ENCODE assay signal across 8 cellular contexts in the genomic region with DNA sequence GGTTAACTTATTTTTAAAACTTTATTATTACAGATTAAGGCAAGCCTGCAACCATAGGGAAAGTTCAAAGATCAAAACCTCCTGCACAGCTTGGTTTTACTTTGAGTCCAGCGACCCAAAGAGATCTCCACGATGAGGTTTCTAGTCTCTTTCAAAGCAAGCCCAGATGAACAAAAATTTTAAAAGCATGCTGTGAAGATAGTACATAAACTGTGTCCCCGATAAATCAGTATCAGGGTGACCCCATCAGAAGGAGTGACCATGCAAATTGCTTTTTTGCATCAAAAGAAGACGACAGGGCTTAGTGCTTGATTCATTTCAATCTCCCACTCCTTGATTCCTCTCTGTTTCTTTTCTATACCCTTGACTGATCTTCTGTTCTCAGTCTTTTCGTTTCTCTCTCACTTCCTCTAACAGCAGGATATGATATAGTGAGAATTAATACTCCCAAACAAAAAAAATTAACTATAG. TPM values are rescaled to one million over a fixed set of nuclear protein-coding genes. Genes with fewer than 3 reads are reported as not detected.
DNase-seq lines count a peak whose midpoint lies in the region; ATAC-seq and TF ChIP-seq lines count a peak whose summit lies in the region.

No MANE protein-coding gene starts in this region.

- peak overlapping the region; percentile 83 for H3K27ac ChIP-seq in mesenchymal stem cell (ENCODE audit: low read length, poor library complexity, severe bottlenecking)
- H3K27ac ChIP-seq in testis = no peak overlapping the region
- no peak overlapping the region for H3K27ac ChIP-seq in RWPE1

- H2BK12ac ChIP-seq in mesenchymal stem cell (ENCODE audit: low read length in 2 of 2) = no peak overlapping the region

- H3K14ac ChIP-seq in mesenchymal stem cell (ENCODE audit: low read length in 2 of 2) = no peak overlapping the region

- POLR2A ChIA-PET in RWPE1 (lab: Yijun Ruan, JAX; ENCODE audit: low non-redundant PET) = no interaction called here

- H3K9me3 ChIP-seq in mesenchymal stem cell (ENCODE audit: control insufficient read depth, low read length) (no peaks in the 10 kb centered on the region), testis (no peaks in the 10 kb centered on the region)

- H3K36me3 ChIP-seq in mesenchymal stem cell (ENCODE audit: control insufficient read depth in 1 of 2, insufficient read depth in 2 of 2, low read depth in 1 of 2, low read length in 2 of 2) = no peaks in the 10 kb centered on the region
- H3K36me3 ChIP-seq in testis (ENCODE audit: low read depth, missing control alignments) = no peaks in the 10 kb centered on the region

- intact Hi-C loops in testis (cut with DNase I; ENCODE audit: low total_unique reads) = no loop called here

- H3K23ac ChIP-seq in mesenchymal stem cell (ENCODE audit: low read length in 2 of 2) = no peak overlapping the region

- CTCF ChIA-PET in RWPE1 (lab: Yijun Ruan, JAX) = interaction anchor here (0.6 to 3.7 kb wide), 6 partner anchors 15 to 851 kb away, joined by 3 to 29 read pairs (median 4); no protein-coding TSS in a partner anchor

- no peak for TF ChIP-seq POLR2A in testis (IDR thresholded peaks at IDR 0.05)

- no peak overlapping the region for H3K4ac ChIP-seq in mesenchymal stem cell (ENCODE audit: low read depth in 1 of 2, low read length in 2 of 2)

- no peak overlapping the region for H2AK5ac ChIP-seq in mesenchymal stem cell (ENCODE audit: low read length, severe bottlenecking)

- H3K79me1 ChIP-seq in mesenchymal stem cell (replicated peaks; ENCODE audit: low read length, poor library complexity, severe bottlenecking) = no peaks in the 10 kb centered on the region

- H3K4me2 ChIP-seq in mesenchymal stem cell (ENCODE audit: low read length, poor library complexity, severe bottlenecking) = peak overlapping the region; percentile 20

- H2BK5ac ChIP-seq in mesenchymal stem cell (ENCODE audit: low read depth, low read length, poor library complexity, severe bottlenecking) = no peak overlapping the region

- H3K4me1 ChIP-seq in mesenchymal stem cell (ENCODE audit: control insufficient read depth, insufficient read depth, low read depth, low read length) = peaks cover 2% of the 10 kb centered on the region
- H3K4me1 ChIP-seq in testis = no peaks in the 10 kb centered on the region

- peaks cover 0 to 8% of the 10 kb centered on the region in 2 experiments for H3K27me3 ChIP-seq in mesenchymal stem cell (ENCODE audit: control insufficient read depth in 1 of 2, insufficient read depth in 1 of 2, low read length in 2 of 2)
- H3K27me3 ChIP-seq in testis = no peaks in the 10 kb centered on the region

- H2BK15ac ChIP-seq in mesenchymal stem cell (ENCODE audit: low read depth, poor library complexity, severe bottlenecking) = no peak overlapping the region

- no peak overlapping the region for H2AFZ ChIP-seq in mesenchymal stem cell (ENCODE audit: low read depth, low read length)

- no peak overlapping the region for H3K9ac ChIP-seq in mesenchymal stem cell (ENCODE audit: low read length)

- no peak for TF ChIP-seq CTCF in GM13976 (IDR thresholded peaks at IDR 0.05; ENCODE audit: borderline replicate concordance, control extremely low read depth, extremely low read depth, insufficient read depth, missing control alignments)
- TF ChIP-seq CTCF in testis (IDR thresholded peaks at IDR 0.05) = no peak
- no peak for TF ChIP-seq CTCF in RWPE1 (conservative IDR thresholded peaks at IDR 0.05; ENCODE audit: low read depth)

- WGBS in mesenchymal stem cell = 79% methylated on average over 4 of the region's 5 CpGs
- WGBS in testis, 2 donors = 44 to 47% methylated on average over 5 of the region's 5 CpGs

- H3K4me3 ChIP-seq in mesenchymal stem cell (ENCODE audit: insufficient read depth in 1 of 2, low read depth in 1 of 2, low read length in 2 of 2) (no peak overlapping the region), testis (no peak overlapping the region)

- peak; percentile 61 for ATAC-seq in GM21390 (IDR thresholded peaks at IDR 0.05; ENCODE audit: unreplicated experiment)
- ATAC-seq in HG03521 (IDR thresholded peaks at IDR 0.05; ENCODE audit: unreplicated experiment) = peak; percentile 51

- H2BK120ac ChIP-seq in mesenchymal stem cell (ENCODE audit: low read depth, low read length) = no peak overlapping the region

- H4K8ac ChIP-seq in mesenchymal stem cell (ENCODE audit: low read length) = no peak overlapping the region

- DNase-seq in GM13976 (ENCODE audit: low spot score) (peak; percentile 52), mesenchymal stem cell (no peak), testis (no peak), NCI-H345 (lab: John Stamatoyannopoulos, UW) (no peak), RWPE1 (ENCODE audit: low spot score) (no peak)
- DNase-seq in stimulated activated naive CD4-positive, alpha-beta T cell (lab: John Stamatoyannopoulos, UW) = no peak

- in situ Hi-C loops in GM13976 (cut with MboI; ENCODE audit: low sequenced_read_pairs, unreplicated experiment) = no loop called here

- no peak overlapping the region for H4K91ac ChIP-seq in mesenchymal stem cell (ENCODE audit: low read length)

- no peak overlapping the region for H3K18ac ChIP-seq in mesenchymal stem cell (ENCODE audit: low read depth in 1 of 2, low read length in 2 of 2)

RNA-seq across cellular contexts. Expression of a gene that starts 16.0 kb away (rescaled TPM):
- not detected for polyA plus RNA-seq in mesenchymal stem cell (2013, experiment 1 of 2)
- not detected for polyA plus RNA-seq in mesenchymal stem cell (2013, experiment 2 of 2)
- under 1 TPM in 1 of 2 donors, not detected in 1; 0.31 TPM for total RNA-seq in testis
- 0.94 TPM for polyA plus RNA-seq in testis (ENCODE audit: insufficient read depth, low read depth, low replicate concordance)

RNA-seq across cellular contexts. Expression of a gene that starts 16.8 kb away (rescaled TPM):
- not detected for polyA plus RNA-seq in mesenchymal stem cell (2013, experiment 1 of 2)
- not detected for polyA plus RNA-seq in mesenchymal stem cell (2013, experiment 2 of 2)
- 1 to 10 TPM; 1.1 to 1.5 TPM for total RNA-seq in testis
- 4.5 TPM for polyA plus RNA-seq in testis (ENCODE audit: insufficient read depth, low read depth, low replicate concordance)
